ENCODE assay signal across 27 cellular contexts in genomic region chr2:161766334-161766733, GRCh38.
DNase-seq lines count a peak whose midpoint lies in the region; ATAC-seq, FAIRE-seq and TF ChIP-seq lines count a peak whose summit lies in the region.
"Had no signal": no experiment of that assay in that cellular context is flagged by ENCODE, and none has a peak within 500 bp of the region (broad histone marks: within the 10 kb centered on the region; RNA-seq: fewer than 3 reads in every experiment).

No MANE protein-coding gene starts in this region.

- H3K27me3 Mint-ChIP-seq in mesothelial cell of epicardium (ENCODE audit: low read depth): no peaks in the 10 kb centered on the region
- H3K27me3 Mint-ChIP-seq: dendritic cell treated with granulocyte-macrophage colony-stimulating factor and Interleukin-4, amounts not matched to agents 40 ng/mL and 50 ng/mL, for 4 days had no signal

- H3K36me3 ChIP-seq in ovary: no peaks in the 10 kb centered on the region
- H3K36me3 ChIP-seq: adrenal gland, heart left ventricle, left lung had no signal

- H3K27ac Mint-ChIP-seq in mesothelial cell of epicardium: no peak overlapping the region
- H3K27ac Mint-ChIP-seq: dendritic cell treated with granulocyte-macrophage colony-stimulating factor and Interleukin-4, amounts not matched to agents 40 ng/mL and 50 ng/mL, for 4 days; nephron progenitor cell had no signal

- H3K27ac ChIP-seq in ovary: no peak overlapping the region
- H3K27ac ChIP-seq: adrenal gland, C4-2B, heart left ventricle, left lung had no signal

- H3K27me3 ChIP-seq in ovary: no peaks in the 10 kb centered on the region
- H3K27me3 ChIP-seq: adrenal gland, heart left ventricle, left lung had no signal

- WGBS in ovary, 3 donors: 39 to 44% (median 44%) methylated on average over 1 of the region's 1 CpG

- TF ChIP-seq CTCF in mesothelial cell of epicardium (IDR thresholded peaks at IDR 0.05; ENCODE audit: unreplicated experiment) (no peak), ovary (IDR thresholded peaks at IDR 0.05) (no peak)

- H3K4me3 ChIP-seq in ovary: no peak overlapping the region
- H3K4me3 ChIP-seq: adrenal gland, heart left ventricle, left lung had no signal

- no peaks in the 10 kb centered on the region for H3K9me3 ChIP-seq in ovary
- H3K9me3 ChIP-seq: adrenal gland, heart left ventricle, left lung had no signal

- TF ChIP-seq EP300 in ovary (IDR thresholded peaks at IDR 0.05): no peak

- H3K4me1 Mint-ChIP-seq in mesothelial cell of epicardium: no peaks in the 10 kb centered on the region
- H3K4me1 Mint-ChIP-seq: nephron progenitor cell had no signal

- peak; percentile 43 for FAIRE-seq in H54 (lab: Jason Lieb, UNC)
- FAIRE-seq: endometrium, TTC549, urothelium cell line had no signal

- no peak for TF ChIP-seq POLR2A in H54 (IDR thresholded peaks at IDR 0.05; ENCODE audit: low read depth, low read length)
- no peak for TF ChIP-seq POLR2A in ovary (IDR thresholded peaks at IDR 0.05)

- no peaks in the 10 kb centered on the region for H3K9me3 Mint-ChIP-seq in mesothelial cell of epicardium
- H3K9me3 Mint-ChIP-seq: activated T-cell treated with anti-CD3 and anti-CD28 coated beads, Interleukin-2, amount 50 U/mL, for 4 hours; dendritic cell treated with granulocyte-macrophage colony-stimulating factor and Interleukin-4, amounts not matched to agents 40 ng/mL and 50 ng/mL, for 4 days; nephron progenitor cell had no signal

- H3K4me1 ChIP-seq in ovary (ENCODE audit: insufficient read depth): no peaks in the 10 kb centered on the region
- H3K4me1 ChIP-seq: adrenal gland, heart left ventricle, left lung had no signal

- H3K36me3 Mint-ChIP-seq in mesothelial cell of epicardium: no peaks in the 10 kb centered on the region

- DNase-seq in COLO668 (lab: John Stamatoyannopoulos, UW; ENCODE audit: unreplicated experiment) (peak; percentile 4), H54 (ENCODE audit: insufficient read length, low spot score) (no peak), RPMI7951 (ENCODE audit: low read depth) (peak; percentile 5), kidney tubule cell (ENCODE audit: low spot score) (peak; percentile 23), cortex of kidney (lab: John Stamatoyannopoulos, UW) (no peak), mesothelial cell of epicardium (ENCODE audit: low spot score in 2 of 2, unreplicated experiment in 2 of 2) (no peak), ovary (no peak)
- DNase-seq: activated CD4-positive, alpha-beta T cell treated with anti-CD3 and anti-CD28 coated beads for 1 hour; activated CD8-positive, alpha-beta memory T cell treated with anti-CD3 and anti-CD28 coated beads for 24 hours; activated naive CD4-positive, alpha-beta T cell; activated T-cell treated with anti-CD3 and anti-CD28 coated beads, Interleukin-2, amount 50 U/mL, for 4 hours; adrenal gland; DMS79; heart left ventricle; left lung; midbrain; NCI-H2107; NCI-H774; nephron progenitor cell; OCI-M1; SHP77 treated with DMSO at 0.1 percent for 48 hours had no signal

- no peak for ATAC-seq in HG02763 (IDR thresholded peaks at IDR 0.05; ENCODE audit: unreplicated experiment)
- ATAC-seq: activated T-cell treated with anti-CD3 and anti-CD28 coated beads, Interleukin-2, amount 50 U/mL, for 4 hours; heart left ventricle; left lung had no signal

- H3K4me3 Mint-ChIP-seq in mesothelial cell of epicardium: no peak overlapping the region
- H3K4me3 Mint-ChIP-seq: activated T-cell treated with anti-CD3 and anti-CD28 coated beads, Interleukin-2, amount 50 U/mL, for 4 hours; dendritic cell treated with granulocyte-macrophage colony-stimulating factor and Interleukin-4, amounts not matched to agents 40 ng/mL and 50 ng/mL, for 4 days; nephron progenitor cell had no signal

- intact Hi-C loops in ovary (cut with DNase I): no loop called here

Comparison
In these comparisons a context has a peak if more than half of its experiments do, and no peak if none do; other contexts are left out.
1. DNase-seq: peak in COLO668 (single experiment), RPMI7951 (single experiment) and kidney tubule cell (single experiment); none in H54 (single experiment), cortex of kidney (single experiment), mesothelial cell of epicardium (0 of 2) and ovary (0 of 5).